Comparison of ENCODE assay signal across 8 cellular contexts in genomic region chr3:38497026-38497425, GRCh38. TPM values are rescaled to one million over a fixed set of nuclear protein-coding genes. Genes with fewer than 3 reads are reported as not detected.
A peak's percentile ranks its signal among the peaks of the same experiment; 100 is the strongest.
DNase-seq lines count a peak whose midpoint lies in the region; ATAC-seq, FAIRE-seq and TF ChIP-seq lines count a peak whose summit lies in the region.

No MANE protein-coding gene starts in this region.

- peaks cover 7% of the 10 kb centered on the region for H3K4me1 ChIP-seq in ACC112 (ENCODE audit: control insufficient read depth, insufficient read depth, low read length, unreplicated experiment)
- peaks cover 5% of the 10 kb centered on the region for H3K4me1 ChIP-seq in astrocyte (ENCODE audit: insufficient read depth, low read length)

- H3K27ac ChIP-seq in ACC112 (ENCODE audit: low read depth, low read length) (peak overlapping the region; percentile 69; the same call in 1 of the 2 replicates), astrocyte (ENCODE audit: low read depth, low read length) (peak overlapping the region; percentile 83)

- H3K79me2 ChIP-seq in ACC112 (ENCODE audit: control insufficient read depth, insufficient read depth, low read length, unreplicated experiment) = peaks cover 18% of the 10 kb centered on the region
- peaks cover 21% of the 10 kb centered on the region for H3K79me2 ChIP-seq in astrocyte (ENCODE audit: insufficient read depth, low read length)

- peaks cover 5% of the 10 kb centered on the region; the same call in 1 of the 2 replicates for H3K36me3 Mint-ChIP-seq in HFFc6 (ENCODE audit: low read depth)
- no peaks in the 10 kb centered on the region for H3K36me3 Mint-ChIP-seq in astrocyte (ENCODE audit: low read depth, unreplicated experiment)
- peaks cover 3% of the 10 kb centered on the region for H3K36me3 Mint-ChIP-seq in memory B cell

- H3K9ac ChIP-seq in astrocyte (ENCODE audit: low read length) = peak overlapping the region; percentile 93

- H3K9me3 ChIP-seq in astrocyte (ENCODE audit: insufficient read depth, low read depth, low read length) = no peaks in the 10 kb centered on the region

- ATAC-seq in memory B cell (ENCODE audit: low read depth) (no peak), GM21526 (IDR thresholded peaks at IDR 0.05; ENCODE audit: low FRiP score, unreplicated experiment) (no peak)

- H3K27ac Mint-ChIP-seq in HFFc6 = peak overlapping the region; percentile 90
- no peak overlapping the region for H3K27ac Mint-ChIP-seq in astrocyte (ENCODE audit: unreplicated experiment)
- peak overlapping the region; percentile 94 for H3K27ac Mint-ChIP-seq in memory B cell

- H3K4me3 ChIP-seq in ACC112 (ENCODE audit: low read depth, low read length) = peak overlapping the region; percentile 90
- peak overlapping the region; percentile 97 for H3K4me3 ChIP-seq in astrocyte (ENCODE audit: insufficient read depth, low read depth, low read length)

- H3K27me3 ChIP-seq in ACC112 (ENCODE audit: insufficient read depth, low read length) = no peaks in the 10 kb centered on the region
- no peaks in the 10 kb centered on the region for H3K27me3 ChIP-seq in astrocyte (ENCODE audit: insufficient read depth, low read length)

- H3K4me3 Mint-ChIP-seq in HFFc6 (peak overlapping the region; percentile 98), astrocyte (ENCODE audit: unreplicated experiment) (peak overlapping the region; percentile 98), memory B cell (peak overlapping the region; percentile 94)

- H4K20me1 ChIP-seq in astrocyte (ENCODE audit: insufficient read depth, low read length) = no peaks in the 10 kb centered on the region

- H2AFZ ChIP-seq in ACC112 (ENCODE audit: low read length, unreplicated experiment) = peak overlapping the region; percentile 87
- H2AFZ ChIP-seq in astrocyte (ENCODE audit: low read depth, low read length) = peak overlapping the region; percentile 98

- H3K4me1 Mint-ChIP-seq in HFFc6 (ENCODE audit: low read depth) (peaks cover 55% of the 10 kb centered on the region), astrocyte (ENCODE audit: low read depth, unreplicated experiment) (peaks cover 4% of the 10 kb centered on the region), memory B cell (peaks cover 10% of the 10 kb centered on the region)

- no peaks in the 10 kb centered on the region for H3K36me3 ChIP-seq in ACC112 (ENCODE audit: insufficient read depth, low read length)
- peaks cover 15% of the 10 kb centered on the region for H3K36me3 ChIP-seq in astrocyte (ENCODE audit: insufficient read depth, low read length)

- DNase-seq in HFFc6 (peak; percentile 8), astrocyte (ENCODE audit: low read depth) (peak; percentile 7), memory B cell (ENCODE audit: low spot score in 2 of 2) (no peak), SKM-1 (lab: John Stamatoyannopoulos, UW; ENCODE audit: unreplicated experiment) (no peak), OCI-M1 (lab: John Stamatoyannopoulos, UW) (no peak)
- DNase-seq in stimulated activated CD4-positive, alpha-beta T cell treated with anti-CD3 and anti-CD28 coated beads, Interleukin-4, amount 100 ng/mL, for 1 hour = no peak

- H3K4me2 ChIP-seq in astrocyte (ENCODE audit: low read length) = peak overlapping the region; percentile 93

- no peak for TF ChIP-seq CTCF in HFFc6 (IDR thresholded peaks at IDR 0.05)
- TF ChIP-seq CTCF in astrocyte (IDR thresholded peaks at IDR 0.05; ENCODE audit: insufficient read depth, low read depth, low read length) = no peak

- H3K9me3 Mint-ChIP-seq in HFFc6 (no peaks in the 10 kb centered on the region), astrocyte (ENCODE audit: unreplicated experiment) (no peaks in the 10 kb centered on the region), memory B cell (no peaks in the 10 kb centered on the region)

- H3K27me3 Mint-ChIP-seq in HFFc6 (ENCODE audit: insufficient read depth) (no peaks in the 10 kb centered on the region), astrocyte (ENCODE audit: low read depth, unreplicated experiment) (no peaks in the 10 kb centered on the region), memory B cell (no peaks in the 10 kb centered on the region)

- FAIRE-seq in astrocyte (lab: Jason Lieb, UNC) = peak; percentile 37

RNA-seq across cellular contexts. Expression of gene EXOG, which starts 0.9 kb away (rescaled TPM):
- 10 to 100 TPM; 13.9 to 18.8 (median 15.4) TPM for total RNA-seq in HFFc6 (2021; fragmentation: NEBNext Ultra II Directional; extraction: Animal tissue kit (Norgen Biotek cat#: 25700))
- 11.5 and 12.0 TPM in 2 replicates for total RNA-seq in astrocyte

RNA-seq across cellular contexts. Expression of gene ACVR2B, which starts 43.3 kb away (rescaled TPM):
- 1 to 10 TPM; 1.1 to 1.6 (median 1.3) TPM for total RNA-seq in HFFc6 (2021; fragmentation: NEBNext Ultra II Directional; extraction: Animal tissue kit (Norgen Biotek cat#: 25700))
- total RNA-seq in astrocyte = 12.7 and 14.7 TPM in 2 replicates

Comparison
In these comparisons a context has a peak if more than half of its experiments do, and no peak if none do; other contexts are left out.
1. DNase-seq: peak in HFFc6 (single experiment) and astrocyte (single experiment); none in memory B cell (0 of 2), stimulated activated CD4-positive, alpha-beta T cell treated with anti-CD3 and anti-CD28 coated beads, Interleukin-4, amount 100 ng/mL, for 1 hour (single experiment), SKM-1 (single experiment) and OCI-M1 (single experiment).
2. Peak in every context shown above with its lines, with median percentiles within 50 percentile points of each other: H3K4me3 Mint-ChIP-seq.